Comparison of ENCODE assay signal across 15 cellular contexts in genomic region chr12:111904438-111904837, GRCh38.
DNase-seq lines count a peak whose midpoint lies in the region; ATAC-seq, FAIRE-seq and TF ChIP-seq lines count a peak whose summit lies in the region.
"Had no signal": no experiment of that assay in that cellular context is flagged by ENCODE, and none has a peak within 500 bp of the region (broad histone marks: within the 10 kb centered on the region; RNA-seq: fewer than 3 reads in every experiment).

No MANE protein-coding gene starts in this region.

- H3K27ac Mint-ChIP-seq in effector memory CD8-positive, alpha-beta T cell = peak overlapping the region; percentile 58 to 63
- peak overlapping the region in 1 of 3 experiments; percentile 28; a peak in 2 of 7 replicates for H3K27ac Mint-ChIP-seq in H9

- peaks cover 4 to 21% of the 10 kb centered on the region in 2 donors for H3K9me3 Mint-ChIP-seq in effector memory CD8-positive, alpha-beta T cell
- peaks cover 10 to 21% of the 10 kb centered on the region in 2 experiments for H3K9me3 Mint-ChIP-seq in H9

- no peak overlapping the region for H3K4me3 Mint-ChIP-seq in effector memory CD8-positive, alpha-beta T cell
- no peak overlapping the region for H3K4me3 Mint-ChIP-seq in H9
- H3K4me3 Mint-ChIP-seq: CD14-positive monocyte had no signal

- no peak overlapping the region for H2BK20ac ChIP-seq in H9 (ENCODE audit: low read depth, low read length, poor library complexity, severe bottlenecking)

- peak; percentile 15 to 37 (median 20) for ATAC-seq in heart left ventricle
- no peak for ATAC-seq in effector memory CD8-positive, alpha-beta T cell (replicated peaks)

- H2BK15ac ChIP-seq in H9 (ENCODE audit: low read depth, low read length) = no peak overlapping the region

- FAIRE-seq in small intestine (lab: Jason Lieb, UNC) = no peak
- FAIRE-seq: RCC 7860 had no signal

- H3K27ac ChIP-seq in heart left ventricle (no peak overlapping the region), left ventricle myocardium inferior (replicated peaks) (no peak overlapping the region), small intestine (ENCODE audit: low read depth in 1 of 2, low read length in 1 of 2) (no peak overlapping the region), H9 (ENCODE audit: insufficient read length, low read depth, low read length) (no peak overlapping the region)

- no peak for TF ChIP-seq CTCF in heart left ventricle (IDR thresholded peaks at IDR 0.05)
- TF ChIP-seq CTCF in left ventricle myocardium inferior (IDR thresholded peaks at IDR 0.05; ENCODE audit: borderline replicate concordance) = no peak
- no peak for TF ChIP-seq CTCF in H9 (conservative IDR thresholded peaks at IDR 0.05)
- no peak for TF ChIP-seq CTCF in BE2C (IDR thresholded peaks at IDR 0.05; ENCODE audit: low read depth, low read length)

- H3K56ac ChIP-seq in H9 (ENCODE audit: insufficient read length, low read depth, low read length) = no peak overlapping the region

- TF ChIP-seq POLR2A in heart left ventricle (IDR thresholded peaks at IDR 0.05) = no peak

- H3K79me1 ChIP-seq in H9 (ENCODE audit: insufficient read depth, low read depth, low read length, poor library complexity, severe bottlenecking) = no peaks in the 10 kb centered on the region

- no peak overlapping the region for H2AFZ ChIP-seq in H9 (ENCODE audit: low read length)

- no peak overlapping the region for H3T11ph ChIP-seq in H9 (ENCODE audit: low read length)

- H3K9ac ChIP-seq in H9 (ENCODE audit: extremely low read depth, insufficient read length, low read length) = no peak overlapping the region

- H3K4me1 ChIP-seq in heart left ventricle (no peaks in the 10 kb centered on the region), left ventricle myocardium inferior (no peaks in the 10 kb centered on the region), small intestine (ENCODE audit: control insufficient read depth in 2 of 2, insufficient read depth in 1 of 2, low read depth in 1 of 2, low read length in 1 of 2) (no peaks in the 10 kb centered on the region), H9 (ENCODE audit: insufficient read depth, low read length) (no peaks in the 10 kb centered on the region), BE2C (no peaks in the 10 kb centered on the region)

- peaks cover 0 to 21% (median 1%) of the 10 kb centered on the region in 12 donors for H3K9me3 ChIP-seq in heart left ventricle
- peaks cover 12% of the 10 kb centered on the region for H3K9me3 ChIP-seq in left ventricle myocardium inferior (replicated peaks)
- H3K9me3 ChIP-seq in small intestine (ENCODE audit: control insufficient read depth, low read depth) = no peaks in the 10 kb centered on the region
- H3K9me3 ChIP-seq in H9 (ENCODE audit: control insufficient read depth, low read depth, low read length) = no peaks in the 10 kb centered on the region
- H3K9me3 ChIP-seq in BE2C = no peaks in the 10 kb centered on the region

- H3K4me3 ChIP-seq in heart left ventricle (no peak overlapping the region), left ventricle myocardium inferior (no peak overlapping the region), small intestine (ENCODE audit: low read depth in 1 of 2, low read length in 2 of 2) (no peak overlapping the region), BE2C (ENCODE audit: low read depth, low read length) (no peak overlapping the region)

- H2BK5ac ChIP-seq in H9 (ENCODE audit: insufficient read length, low read length) = no peak overlapping the region

- H4K91ac ChIP-seq in H9 (ENCODE audit: insufficient read length, low read depth, low read length) = no peak overlapping the region

- no peak overlapping the region for H4K5ac ChIP-seq in H9 (ENCODE audit: insufficient read length, low read depth, low read length)

- H3K18ac ChIP-seq in H9 (ENCODE audit: insufficient read length, low read depth, low read length) = no peak overlapping the region

- H3K27me3 ChIP-seq in heart left ventricle (no peaks in the 10 kb centered on the region), left ventricle myocardium inferior (ENCODE audit: low read depth) (no peaks in the 10 kb centered on the region), small intestine (ENCODE audit: control insufficient read depth in 2 of 2, insufficient read depth in 2 of 2, low read length in 2 of 2) (no peaks in the 10 kb centered on the region), H9 (ENCODE audit: insufficient read depth, low read length) (no peaks in the 10 kb centered on the region), BE2C (no peaks in the 10 kb centered on the region)

- no peak overlapping the region for H3K23ac ChIP-seq in H9 (ENCODE audit: insufficient read length, low read depth, low read length)

- no peak overlapping the region for H2AK5ac ChIP-seq in H9 (ENCODE audit: insufficient read length, low read length)

- no peak overlapping the region for H3K4me2 ChIP-seq in H9 (ENCODE audit: insufficient read depth, insufficient read length, low read length)

- H3K23me2 ChIP-seq in H9 (ENCODE audit: insufficient read length, low read depth, low read length, poor library complexity, severe bottlenecking) = no peaks in the 10 kb centered on the region

- DNase-seq in heart left ventricle = no peak
- DNase-seq in left ventricle myocardium inferior = no peak
- peak; percentile 5 for DNase-seq in NCI-H69 (lab: John Stamatoyannopoulos, UW)
- no peak for DNase-seq in effector memory CD8-positive, alpha-beta T cell
- peak; percentile 68 for DNase-seq in small intestine
- no peak for DNase-seq in H9
- DNase-seq in BE2C = no peak
- DNase-seq: DMS79, KG1, NCI-H1436, NCI-H2029 treated with DMSO at 0.1 percent for 48 hours, NCI-H510A, SHP77 treated with DMSO at 0.1 percent for 48 hours had no signal

- intact Hi-C loops in heart left ventricle (cut with DNase I) = no loop called here
- intact Hi-C loops in left ventricle myocardium inferior (cut with micrococcal nuclease) = no loop called here

- H3K4ac ChIP-seq in H9 (ENCODE audit: low read depth, low read length) = no peak overlapping the region

- H3K79me2 ChIP-seq in H9 (ENCODE audit: insufficient read depth, low read length) = no peaks in the 10 kb centered on the region

- no peak overlapping the region for H3K14ac ChIP-seq in H9 (ENCODE audit: insufficient read depth, low read length)

- no peaks in the 10 kb centered on the region for H3K36me3 Mint-ChIP-seq in effector memory CD8-positive, alpha-beta T cell (ENCODE audit: insufficient read depth)
- peaks cover 19 to 21% (median 19%) of the 10 kb centered on the region in 3 experiments for H3K36me3 Mint-ChIP-seq in H9 (ENCODE audit: insufficient read depth in 1 of 3, low read depth in 3 of 3)

- no peak overlapping the region for H4K8ac ChIP-seq in H9 (replicated peaks; ENCODE audit: insufficient read length, low read depth, low read length)

- H3K4me1 Mint-ChIP-seq in effector memory CD8-positive, alpha-beta T cell (ENCODE audit: low read depth in 2 of 2) = peaks cover 0 to 4% of the 10 kb centered on the region in 2 donors
- H3K4me1 Mint-ChIP-seq in H9 = no peaks in the 10 kb centered on the region; a peak in 1 of 4 replicates
- H3K4me1 Mint-ChIP-seq: CD14-positive monocyte had no signal

- H3K36me3 ChIP-seq in heart left ventricle = peaks cover 0 to 32% (median 4%) of the 10 kb centered on the region in 9 donors
- H3K36me3 ChIP-seq in left ventricle myocardium inferior = peaks cover 15% of the 10 kb centered on the region
- H3K36me3 ChIP-seq in small intestine (ENCODE audit: control insufficient read depth in 2 of 2, insufficient read depth in 2 of 2, low read length in 2 of 2) = no peaks in the 10 kb centered on the region
- peaks cover 8% of the 10 kb centered on the region for H3K36me3 ChIP-seq in BE2C

- peaks cover 2% of the 10 kb centered on the region for H4K20me1 ChIP-seq in H9 (ENCODE audit: control insufficient read depth, insufficient read depth, insufficient read length)

- no peaks in the 10 kb centered on the region for H3K27me3 Mint-ChIP-seq in effector memory CD8-positive, alpha-beta T cell
- peaks cover 2% of the 10 kb centered on the region; the same call in 1 of the 2 replicates for H3K27me3 Mint-ChIP-seq in H9 (ENCODE audit: low read depth)

- no peak overlapping the region for H2BK12ac ChIP-seq in H9 (ENCODE audit: insufficient read length, low read depth, low read length)

- no peak overlapping the region for H2BK120ac ChIP-seq in H9 (ENCODE audit: low read depth, low read length, poor library complexity, severe bottlenecking)

Comparison
In these comparisons a context has a peak if more than half of its experiments do, and no peak if none do; other contexts are left out.
1. DNase-seq: peak in NCI-H69 (single experiment) and small intestine (single experiment); none in heart left ventricle (0 of 5), left ventricle myocardium inferior (single experiment), effector memory CD8-positive, alpha-beta T cell (0 of 3), H9 (single experiment) and BE2C (single experiment).